In genomic region chr18:61658431-61658830, GRCh38 we compare ENCODE assay signal across 35 cellular contexts.
"Had no signal": no experiment of that assay in that cellular context is flagged by ENCODE, and none has a peak within 500 bp of the region (broad histone marks: within the 10 kb centered on the region; RNA-seq: fewer than 3 reads in every experiment).

No MANE protein-coding gene starts in this region.

- H3K4me3 Mint-ChIP-seq: activated B cell treated with CpG ODN at 0.5 μM for 24 hours; activated CD4-positive, alpha-beta memory T cell treated with anti-CD3 and anti-CD28 coated beads for 36 hours; activated CD4-positive, alpha-beta T cell treated with anti-CD3 and anti-CD28 coated beads, Interleukin-2, amount 10 ng/mL, durations not matched to agents 24 days and 14 days; activated CD8-positive, alpha-beta T cell treated with anti-CD3 and anti-CD28 coated beads for 36 hours; activated naive CD4-positive, alpha-beta T cell treated with anti-CD3 and anti-CD28 coated beads for 36 hours; activated naive CD8-positive, alpha-beta T cell treated with anti-CD3 and anti-CD28 coated beads for 36 hours; activated T-cell treated with anti-CD3 and anti-CD28 coated beads, Interleukin-2, amount 50 U/mL, for 4 hours; activated T-cell treated with anti-CD3 and anti-CD28 coated beads, Interleukin-2, amount 50 U/mL, for 72 hours; activated T-helper 1 cell treated with anti-CD3 and anti-CD28 coated beads, Interleukin-12 subunit alpha, Interleukin-12 subunit beta, Interleukin-2, Interleukin-4 antibody, amounts not matched to agents 30 ng/mL and 10 ng/mL and 1 ng/mL, durations not matched to agents 14 hours and 24 hours and 36 hours; activated T-helper 17 cell treated with anti-CD3 and anti-CD28 coated beads, Interleukin-2, amount 50 U/mL, for 72 hours; T-helper 1 cell treated with Interleukin-12 subunit alpha and Interleukin-12 subunit beta and Interleukin-4 antibody, amounts not matched to agents 30 μg/mL and 1 μg/mL, for 36 hours; T-helper 2 cell treated with Interferon-gamma antibody and Interleukin-4, amounts not matched to agents 5 μg/mL and 100 μg/mL, for 36 hours had no signal

- H3K9me3 ChIP-seq: adrenal gland, body of pancreas, breast epithelium had no signal

- H3K27me3 Mint-ChIP-seq: activated CD4-positive, alpha-beta T cell treated with anti-CD3 and anti-CD28 coated beads, Interleukin-2, amount 10 ng/mL, durations not matched to agents 24 days and 14 days; activated naive CD8-positive, alpha-beta T cell treated with anti-CD3 and anti-CD28 coated beads for 36 hours had no signal

- H3K9me3 Mint-ChIP-seq: T-helper 1 cell treated with Interleukin-12 subunit alpha and Interleukin-12 subunit beta and Interleukin-4 antibody, amounts not matched to agents 30 μg/mL and 1 μg/mL, for 36 hours; T-helper 2 cell treated with Interferon-gamma antibody and Interleukin-4, amounts not matched to agents 5 μg/mL and 100 μg/mL, for 36 hours had no signal

- H3K27ac ChIP-seq: adrenal gland, body of pancreas, brain microvascular endothelial cell, breast epithelium, VCaP had no signal

- H3K4me1 Mint-ChIP-seq: activated B cell treated with CpG ODN at 0.5 μM for 24 hours; activated CD4-positive, alpha-beta T cell treated with anti-CD3 and anti-CD28 coated beads, Interleukin-2, amount 10 ng/mL, durations not matched to agents 24 days and 14 days; activated naive CD8-positive, alpha-beta T cell treated with anti-CD3 and anti-CD28 coated beads for 36 hours; activated T-helper 17 cell treated with anti-CD3 and anti-CD28 coated beads, Interleukin-2, amount 50 U/mL, for 72 hours had no signal

- H3K27me3 ChIP-seq: adrenal gland, body of pancreas, brain microvascular endothelial cell, breast epithelium had no signal

- H3K27ac Mint-ChIP-seq: activated B cell treated with CpG ODN at 0.5 μM for 24 hours; activated CD4-positive, alpha-beta memory T cell treated with anti-CD3 and anti-CD28 coated beads for 36 hours; activated CD4-positive, alpha-beta T cell treated with anti-CD3 and anti-CD28 coated beads, Interleukin-2, amount 10 ng/mL, durations not matched to agents 24 days and 14 days; activated CD8-positive, alpha-beta T cell treated with anti-CD3 and anti-CD28 coated beads for 36 hours; activated naive CD4-positive, alpha-beta T cell treated with anti-CD3 and anti-CD28 coated beads for 36 hours; activated naive CD4-positive, alpha-beta T cell treated with anti-CD3 and anti-CD28 coated beads, Interleukin-2, amount 50 U/mL, for 72 hours; activated naive CD8-positive, alpha-beta T cell treated with anti-CD3 and anti-CD28 coated beads for 36 hours; activated T-cell treated with anti-CD3 and anti-CD28 coated beads, Interleukin-2, amount 50 U/mL, for 72 hours; activated T-helper 1 cell treated with anti-CD3 and anti-CD28 coated beads, Interleukin-12 subunit alpha, Interleukin-12 subunit beta, Interleukin-2, Interleukin-4 antibody, amounts not matched to agents 30 ng/mL and 10 ng/mL and 1 ng/mL, durations not matched to agents 14 hours and 24 hours and 36 hours; activated T-helper 17 cell treated with anti-CD3 and anti-CD28 coated beads, Interleukin-2, amount 50 U/mL, for 72 hours; T-helper 1 cell treated with Interleukin-12 subunit alpha and Interleukin-12 subunit beta and Interleukin-4 antibody, amounts not matched to agents 30 μg/mL and 1 μg/mL, for 36 hours; T-helper 2 cell treated with Interferon-gamma antibody and Interleukin-4, amounts not matched to agents 5 μg/mL and 100 μg/mL, for 36 hours had no signal

- DNase-seq: activated B cell treated with CpG ODN at 0.5 μM for 24 hours; activated CD4-positive, alpha-beta memory T cell treated with anti-CD3 and anti-CD28 coated beads for 36 hours; activated CD4-positive, alpha-beta T cell treated with anti-CD3 and anti-CD28 coated beads for 4 hours; activated CD4-positive, alpha-beta T cell treated with anti-CD3 and anti-CD28 coated beads, Interleukin-2, amount 10 ng/mL, durations not matched to agents 24 days and 14 days; activated CD4-positive, alpha-beta T cell treated with anti-CD3 and anti-CD28 coated beads, Interleukin-2, amount 50 U/mL, for 1 hour; activated CD4-positive, alpha-beta T cell treated with anti-CD3 and anti-CD28 coated beads, Interleukin-2, amount 50 U/mL, for 4 hours; activated CD4-positive, CD25-positive, alpha-beta regulatory T cell treated with anti-CD3 and anti-CD28 coated beads, Interleukin-2, amount 50 U/mL, for 72 hours; activated CD8-positive, alpha-beta memory T cell treated with anti-CD3 and anti-CD28 coated beads, Interleukin-2, amount 50 U/mL, for 4 hours; activated CD8-positive, alpha-beta T cell treated with anti-CD3 and anti-CD28 coated beads for 36 hours; activated effector memory CD4-positive, alpha-beta T cell treated with anti-CD3 and anti-CD28 coated beads, Interleukin-2, amount 50 U/mL, for 16 hours; activated gamma-delta T cell treated with Interleukin-2 at 50 U/mL for 16 hours; activated naive CD4-positive, alpha-beta T cell; activated naive CD4-positive, alpha-beta T cell treated with anti-CD3 and anti-CD28 coated beads for 36 hours; activated naive CD4-positive, alpha-beta T cell treated with anti-CD3 and anti-CD28 coated beads, Interleukin-2, amount 50 U/mL, for 16 hours; activated naive CD8-positive, alpha-beta T cell treated with anti-CD3 and anti-CD28 coated beads for 36 hours; activated T-cell treated with anti-CD3 and anti-CD28 coated beads for 4 hours; activated T-cell treated with anti-CD3 and anti-CD28 coated beads, Interleukin-2, amount 50 U/mL, for 1 hour; activated T-cell treated with anti-CD3 and anti-CD28 coated beads, Interleukin-2, amount 50 U/mL, for 4 hours; activated T-cell treated with anti-CD3 and anti-CD28 coated beads, Interleukin-2, amount 50 U/mL, for 72 hours; adrenal gland; amniotic stem cell; aorta; body of pancreas; brain microvascular endothelial cell; central memory CD4-positive, alpha-beta T cell; T-helper 1 cell; T-helper 2 cell; T-helper 9 cell had no signal

- H3K4me1 ChIP-seq: adrenal gland, breast epithelium had no signal

- H3K36me3 Mint-ChIP-seq: activated CD4-positive, alpha-beta memory T cell treated with anti-CD3 and anti-CD28 coated beads for 36 hours; activated naive CD8-positive, alpha-beta T cell treated with anti-CD3 and anti-CD28 coated beads for 36 hours had no signal

- H3K4me3 ChIP-seq: adrenal gland, body of pancreas, breast epithelium had no signal

- ATAC-seq: activated CD8-positive, alpha-beta T cell treated with anti-CD3 and anti-CD28 coated beads for 36 hours; activated naive CD4-positive, alpha-beta T cell treated with anti-CD3 and anti-CD28 coated beads, Interleukin-2, amount 50 U/mL, for 72 hours; activated T-cell treated with anti-CD3 and anti-CD28 coated beads, Interleukin-2, amount 50 U/mL, for 4 hours; activated T-cell treated with anti-CD3 and anti-CD28 coated beads, Interleukin-2, amount 50 U/mL, for 72 hours; activated T-helper 17 cell treated with anti-CD3 and anti-CD28 coated beads, Interleukin-2, amount 50 U/mL, for 72 hours; body of pancreas had no signal

- H3K36me3 ChIP-seq: adrenal gland, brain microvascular endothelial cell, breast epithelium had no signal
